8 cellular contexts compared by ENCODE assay signal in the genomic region with DNA sequence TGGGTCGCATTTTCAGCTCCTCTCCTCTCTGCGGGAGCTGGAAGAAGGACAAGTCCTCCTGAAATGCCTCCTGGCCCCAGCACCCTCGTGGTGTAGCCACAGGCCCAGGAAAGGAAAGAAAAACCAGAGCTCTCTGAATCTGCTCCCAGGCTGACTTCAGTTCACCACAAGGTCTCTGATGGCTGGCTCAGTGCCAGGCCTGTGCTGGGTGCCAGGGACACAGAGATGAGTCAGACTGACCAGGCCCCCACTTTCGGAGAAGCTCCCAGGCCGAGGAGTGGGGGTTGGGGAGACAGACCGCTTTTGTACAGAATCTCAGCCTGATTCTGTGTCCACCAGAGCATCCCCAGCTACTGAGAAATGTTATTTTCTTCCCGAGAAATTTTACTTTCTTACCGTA. TPM values are rescaled to one million over a fixed set of nuclear protein-coding genes. Genes with fewer than 3 reads are reported as not detected.
A peak's percentile ranks its signal among the peaks of the same experiment; 100 is the strongest.
DNase-seq lines count a peak whose midpoint lies in the region; ATAC-seq and TF ChIP-seq lines count a peak whose summit lies in the region.

No MANE protein-coding gene starts in this region.

- TF ChIP-seq CTCF in astrocyte of the cerebellum (IDR thresholded peaks at IDR 0.05; ENCODE audit: low read depth, low read length, missing control alignments), result no peak

- in situ Hi-C loops in Caki2 (cut with HindIII; ENCODE audit: low pct_unique_long_range_greater_than_20kb, low sequenced_read_pairs), result no loop called here
- in situ Hi-C loops in astrocyte of the cerebellum (cut with HindIII; ENCODE audit: low sequenced_read_pairs), result no loop called here

- peak; percentile 41 for ATAC-seq in HG03045 (IDR thresholded peaks at IDR 0.05; ENCODE audit: unreplicated experiment)
- no peak for ATAC-seq in GM18858 (IDR thresholded peaks at IDR 0.05; ENCODE audit: unreplicated experiment)
- ATAC-seq in HG03025 (IDR thresholded peaks at IDR 0.05; ENCODE audit: low FRiP score, unreplicated experiment), result no peak

- H3K4me3 ChIP-seq in astrocyte of the cerebellum (ENCODE audit: low read depth, low read length), result no peak overlapping the region

- DNase-seq in Caki2 (ENCODE audit: low read depth) (peak; percentile 82), T-helper 2 cell (peak; percentile 22 to 88 (median 41)), astrocyte of the cerebellum (ENCODE audit: low read depth) (peak; percentile 97), inferior parietal cortex (ENCODE audit: extremely low spot score) (peak; percentile 93)
- peak; percentile 41 to 49 for DNase-seq in stimulated activated CD4-positive, alpha-beta T cell treated with anti-CD3 and anti-CD28 coated beads, Interleukin-1b, Interleukin-23, amount 100 ng/mL, for 4 hours (ENCODE audit: low read depth in 2 of 2)

RNA-seq across cellular contexts. Expression of a gene that starts 12.1 kb away (rescaled TPM):
- 19.1 and 25.7 TPM in 2 replicates for total RNA-seq in Caki2 (2014; rRNA removed; shearing (Covaris generic); ENCODE audit: low replicate concordance)

RNA-seq across cellular contexts. Expression of a gene that starts 20.5 kb away (rescaled TPM):
- not detected in 2 replicates for total RNA-seq in Caki2 (2014; rRNA removed; shearing (Covaris generic); ENCODE audit: low replicate concordance)

RNA-seq across cellular contexts. Expression of a gene that starts 42.1 kb away (rescaled TPM):
- 412 and 447 TPM in 2 replicates for total RNA-seq in Caki2 (2014; rRNA removed; shearing (Covaris generic); ENCODE audit: low replicate concordance)

Comparison
In these comparisons a context has a peak if more than half of its experiments do, and no peak if none do; other contexts are left out.
1. DNase-seq: peak in every context shown above with its lines; median percentile 97 in astrocyte of the cerebellum; 93 in inferior parietal cortex; 82 in Caki2; 45 in stimulated activated CD4-positive, alpha-beta T cell treated with anti-CD3 and anti-CD28 coated beads, Interleukin-1b, Interleukin-23, amount 100 ng/mL, for 4 hours; 41 in T-helper 2 cell.